In genomic region chr10:32445740-32446615, GRCh38 we compare ENCODE assay signal across 8 cellular contexts.
DNase-seq lines count a peak whose midpoint lies in the region; ATAC-seq and TF ChIP-seq lines count a peak whose summit lies in the region.

TSS of gene CCDC7 (plus strand) at chr10:32446140. CDS start at chr10:32451643, 5,503 bp downstream.

- peak; percentile 77 to 83 for DNase-seq in AML-193 (lab: John Stamatoyannopoulos, UW)
- peak; percentile 68 to 91 for DNase-seq in NCI-H446 (lab: John Stamatoyannopoulos, UW)
- DNase-seq in activated CD4-positive, alpha-beta T cell treated with anti-CD3 and anti-CD28 coated beads for 1 hour: peak; percentile 79
- DNase-seq in choroid plexus epithelial cell (ENCODE audit: low read depth): peak; percentile 89
- DNase-seq in kidney tubule cell (ENCODE audit: low spot score): peak; percentile 94
- peak; percentile 55 to 77 (median 68) for DNase-seq in stimulated activated CD4-positive, alpha-beta T cell treated with anti-CD3 and anti-CD28 coated beads, Interleukin-1b, Interleukin-23, amount 100 ng/mL, for 24 hours (ENCODE audit: low read depth in 4 of 4, low spot score in 1 of 4)

- H3K4me3 ChIP-seq in choroid plexus epithelial cell (ENCODE audit: low read depth, low read length): peak within 1 kb of the TSS; percentile 83

- ATAC-seq in GM19035 (IDR thresholded peaks at IDR 0.05; ENCODE audit: unreplicated experiment): peak; percentile 98
- peak; percentile 98 for ATAC-seq in HG03354 (IDR thresholded peaks at IDR 0.05; ENCODE audit: poor library complexity, severe bottlenecking, unreplicated experiment)

- peak; percentile 46 for TF ChIP-seq CTCF in choroid plexus epithelial cell (conservative IDR thresholded peaks at IDR 0.05; ENCODE audit: low read depth, low read length)

Comparison
In these comparisons a context has a peak if more than half of its experiments do, and no peak if none do; other contexts are left out.
1. Peak in every context shown above with its lines: DNase-seq, ATAC-seq and H3K4me3 ChIP-seq.